11 cellular contexts compared by ENCODE assay signal in the genomic region with DNA sequence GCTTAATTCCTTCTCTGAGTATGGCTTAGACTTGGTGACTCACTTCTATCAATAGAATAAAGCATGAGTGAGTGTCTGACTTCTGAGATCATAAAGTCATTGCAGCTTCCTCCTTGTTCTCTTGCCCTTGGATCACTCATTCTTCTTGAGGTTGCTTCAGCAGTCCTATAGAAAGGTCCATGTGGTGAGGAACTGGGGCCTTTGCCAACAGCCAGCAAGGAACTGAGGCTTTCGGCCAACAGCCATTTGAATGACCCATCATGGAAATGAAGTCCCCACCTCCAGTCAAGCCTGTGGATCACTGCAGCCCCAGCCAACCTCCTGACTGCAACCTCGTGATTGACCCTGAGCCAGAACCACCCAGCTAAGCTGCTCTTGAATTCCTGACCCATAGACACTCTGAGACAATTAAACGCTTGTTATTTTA.
DNase-seq lines count a peak whose midpoint lies in the region; ATAC-seq and TF ChIP-seq lines count a peak whose summit lies in the region.
"Had no signal": no experiment of that assay in that cellular context is flagged by ENCODE, and none has a peak within 500 bp of the region (broad histone marks: within the 10 kb centered on the region; RNA-seq: fewer than 3 reads in every experiment).

No MANE protein-coding gene starts in this region.

- TF ChIP-seq CTCF in esophagus muscularis mucosa (IDR thresholded peaks at IDR 0.05) (no peak), GM10248 (IDR thresholded peaks at IDR 0.05; ENCODE audit: control extremely low read depth, extremely low read depth, low read depth, missing control alignments) (no peak)

- no peak for TF ChIP-seq EP300 in esophagus muscularis mucosa (IDR thresholded peaks at IDR 0.05)

- H3K27me3 ChIP-seq in CD8-positive, alpha-beta memory T cell (ENCODE audit: insufficient read depth, low read length, poor library complexity, severe bottlenecking) = no peaks in the 10 kb centered on the region
- no peaks in the 10 kb centered on the region for H3K27me3 ChIP-seq in esophagus muscularis mucosa

- no peaks in the 10 kb centered on the region for H3K9me3 ChIP-seq in CD8-positive, alpha-beta memory T cell (ENCODE audit: low read length)
- no peaks in the 10 kb centered on the region for H3K9me3 ChIP-seq in esophagus muscularis mucosa

- no peaks in the 10 kb centered on the region for H3K27me3 Mint-ChIP-seq in CD8-positive, alpha-beta memory T cell

- no peak overlapping the region for H3K27ac Mint-ChIP-seq in CD8-positive, alpha-beta memory T cell
- H3K27ac Mint-ChIP-seq: T-helper 1 cell treated with Interleukin-12 subunit alpha and Interleukin-12 subunit beta and Interleukin-4 antibody, amounts not matched to agents 30 μg/mL and 1 μg/mL, for 36 hours had no signal

- POLR2A ChIA-PET in CD8-positive, alpha-beta memory T cell (lab: Charles Lee) = no interaction called here
- POLR2A ChIA-PET in GM10248 (lab: Yijun Ruan, JAX) = no interaction called here

- H3K27ac ChIP-seq in CD8-positive, alpha-beta memory T cell (ENCODE audit: low read depth, low read length) = no peak overlapping the region
- no peak overlapping the region for H3K27ac ChIP-seq in esophagus muscularis mucosa (replicated peaks in 1 of 4)

- H3K4me1 ChIP-seq in CD8-positive, alpha-beta memory T cell (ENCODE audit: insufficient read depth, low read length) = no peaks in the 10 kb centered on the region
- peaks cover 0 to 20% (median 7%) of the 10 kb centered on the region in 4 donors for H3K4me1 ChIP-seq in esophagus muscularis mucosa

- ATAC-seq in esophagus mucosa = peak; percentile 72

- no peak overlapping the region for H3K4me3 Mint-ChIP-seq in CD8-positive, alpha-beta memory T cell
- H3K4me3 Mint-ChIP-seq: T-helper 1 cell treated with Interleukin-12 subunit alpha and Interleukin-12 subunit beta and Interleukin-4 antibody, amounts not matched to agents 30 μg/mL and 1 μg/mL, for 36 hours had no signal

- CTCF ChIA-PET in CD8-positive, alpha-beta memory T cell (lab: Charles Lee) = interaction anchor here (1.0 kb wide), 1 partner anchor 9 kb away, joined by 3 read pairs; no protein-coding TSS in a partner anchor
- CTCF ChIA-PET in GM10248 (lab: Yijun Ruan, JAX) = interaction anchor here (1.1 to 2.1 kb wide), 5 partner anchors 8 to 159 kb away, joined by 3 to 9 read pairs (median 4); no protein-coding TSS in a partner anchor

- TF ChIP-seq POLR2A in esophagus muscularis mucosa (IDR thresholded peaks at IDR 0.05; ENCODE audit: low read depth) = no peak

- intact Hi-C loops in esophagus muscularis mucosa (cut with DNase I) = loop anchor here (10.0 kb wide), 1 partner anchor 84 kb away; no protein-coding TSS in a partner anchor

- peak; percentile 79 for DNase-seq in COLO829 (ENCODE audit: low spot score)
- DNase-seq in RKO (ENCODE audit: low spot score) = peak; percentile 48
- DNase-seq in non-pigmented ciliary epithelial cell (ENCODE audit: low read depth) = peak; percentile 89
- DNase-seq in CD8-positive, alpha-beta memory T cell = no peak
- no peak for DNase-seq in esophagus muscularis mucosa (ENCODE audit: extremely low spot score)
- DNase-seq in NK-92 (lab: John Stamatoyannopoulos, UW; ENCODE audit: unreplicated experiment) = no peak
- no peak for DNase-seq in GM10248 (ENCODE audit: extremely low spot score)
- DNase-seq: DMS79, NCI-H2029 treated with DMSO at 0.1 percent for 48 hours had no signal

- H3K36me3 ChIP-seq in CD8-positive, alpha-beta memory T cell (ENCODE audit: insufficient read depth, low read length) = no peaks in the 10 kb centered on the region
- H3K36me3 ChIP-seq in esophagus muscularis mucosa = no peaks in the 10 kb centered on the region

- no peaks in the 10 kb centered on the region for H3K36me3 Mint-ChIP-seq in CD8-positive, alpha-beta memory T cell

- no peak overlapping the region for H3K4me3 ChIP-seq in CD8-positive, alpha-beta memory T cell (ENCODE audit: low read length)
- H3K4me3 ChIP-seq in esophagus muscularis mucosa = no peak overlapping the region

- WGBS in esophagus muscularis mucosa = 75% methylated on average over 3 of the region's 3 CpGs

- no peaks in the 10 kb centered on the region for H3K4me1 Mint-ChIP-seq in CD8-positive, alpha-beta memory T cell

- no peaks in the 10 kb centered on the region for H3K9me3 Mint-ChIP-seq in CD8-positive, alpha-beta memory T cell
- H3K9me3 Mint-ChIP-seq: T-helper 1 cell treated with Interleukin-12 subunit alpha and Interleukin-12 subunit beta and Interleukin-4 antibody, amounts not matched to agents 30 μg/mL and 1 μg/mL, for 36 hours had no signal

Comparison
In these comparisons a context has a peak if more than half of its experiments do, and no peak if none do; other contexts are left out.
1. DNase-seq: peak in COLO829 (single experiment), RKO (single experiment) and non-pigmented ciliary epithelial cell (single experiment); none in CD8-positive, alpha-beta memory T cell (0 of 5), esophagus muscularis mucosa (single experiment), NK-92 (single experiment) and GM10248 (single experiment).